Comparison of ENCODE assay signal across 8 cellular contexts in the genomic region with DNA sequence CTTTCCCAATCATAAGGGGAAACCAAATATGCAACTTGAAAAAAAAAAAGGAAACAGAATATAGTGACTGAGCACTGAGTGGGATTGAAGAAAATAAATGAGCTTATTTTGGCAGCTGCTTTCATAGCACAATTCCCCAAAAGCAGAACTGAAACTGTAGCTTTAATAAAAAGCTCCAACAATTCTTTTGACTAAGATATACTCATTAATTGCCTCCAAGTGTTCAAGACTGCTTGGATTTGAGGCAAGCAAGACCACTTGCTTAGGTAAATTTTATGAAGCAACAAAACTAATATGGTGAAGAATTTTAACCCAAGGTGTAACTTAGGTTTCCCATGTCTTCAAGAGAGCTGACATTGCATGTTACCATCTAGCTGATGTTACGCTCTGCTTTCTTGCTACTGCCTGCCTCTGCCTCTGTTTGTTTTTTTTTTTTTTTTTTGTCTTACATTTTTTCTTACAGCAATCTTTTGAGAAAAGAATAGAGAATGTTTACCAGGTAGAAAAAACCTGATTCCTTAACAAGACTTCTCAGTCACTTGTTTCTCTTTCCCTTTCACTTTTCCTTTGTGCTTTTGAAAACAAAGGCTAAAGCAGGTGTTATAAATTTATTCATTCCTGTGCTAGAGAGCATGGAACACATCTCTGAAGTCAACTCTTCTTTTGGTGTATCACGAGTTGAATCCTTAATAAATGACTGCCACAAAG.
DNase-seq lines count a peak whose midpoint lies in the region; ATAC-seq and TF ChIP-seq lines count a peak whose summit lies in the region.

No MANE protein-coding gene starts in this region.

- ATAC-seq in GM19372 (IDR thresholded peaks at IDR 0.05; ENCODE audit: low read depth, unreplicated experiment) = peak; percentile 86
- peak; percentile 90 for ATAC-seq in HG03354 (IDR thresholded peaks at IDR 0.05; ENCODE audit: poor library complexity, severe bottlenecking, unreplicated experiment)

- TF ChIP-seq POLR2A in thyroid gland (IDR thresholded peaks at IDR 0.05) = no peak

- no peak for DNase-seq in chondrocyte (ENCODE audit: low spot score)
- no peak for DNase-seq in superior temporal gyrus (ENCODE audit: extremely low spot score)
- no peak for DNase-seq in NCI-H146 treated with DMSO at 0.1 percent for 48 hours (lab: John Stamatoyannopoulos, UW; ENCODE audit: unreplicated experiment)
- no peak for DNase-seq in activated CD4-positive, alpha-beta T cell treated with anti-CD3 and anti-CD28 coated beads, Interleukin-2, amount 50 U/mL, for 4 hours
- no peak for DNase-seq in thyroid gland

- peak overlapping the region; percentile 4 to 55 (median 26); a peak in 15 of 20 replicates for H3K4me3 ChIP-seq in BLaER1 treated with 17β-estradiol and CSF1 and Interleukin-3, amounts not matched to agents 10 nM and 100 nM
- no peak overlapping the region for H3K4me3 ChIP-seq in thyroid gland (replicated peaks in 1 of 3)

- H3K4me3 Mint-ChIP-seq in chondrocyte (ENCODE audit: unreplicated experiment) = no peak overlapping the region

- WGBS in thyroid gland, 2 donors = 56 to 69% methylated on average over 2 of the region's 2 CpGs

- H3K27ac ChIP-seq in BLaER1 treated with 17β-estradiol and CSF1 and Interleukin-3, amounts not matched to agents 10 nM and 100 nM = peak overlapping the region; percentile 52 to 90 (median 78)
- no peak overlapping the region for H3K27ac ChIP-seq in thyroid gland

- H3K9me3 Mint-ChIP-seq in chondrocyte (ENCODE audit: low read depth) = peaks cover under 1% of the 10 kb centered on the region

- no peaks in the 10 kb centered on the region for H3K27me3 Mint-ChIP-seq in chondrocyte (ENCODE audit: low read depth)

- peaks cover 42% of the 10 kb centered on the region for H3K36me3 Mint-ChIP-seq in chondrocyte (ENCODE audit: low read depth)

- no peaks in the 10 kb centered on the region for H4K20me1 ChIP-seq in BLaER1 treated with 17β-estradiol and CSF1 and Interleukin-3, amounts not matched to agents 10 nM and 100 nM

- peaks cover 12 to 88% (median 73%) of the 10 kb centered on the region in 11 experiments; a peak in 21 of 22 replicates for H3K36me3 ChIP-seq in BLaER1 treated with 17β-estradiol and CSF1 and Interleukin-3, amounts not matched to agents 10 nM and 100 nM
- no peaks in the 10 kb centered on the region for H3K36me3 ChIP-seq in thyroid gland

- intact Hi-C loops in thyroid gland (cut with DNase I) = no loop called here

- peaks cover 0 to 12% (median 6%) of the 10 kb centered on the region in 11 experiments; a peak in 16 of 22 replicates for H3K9me3 ChIP-seq in BLaER1 treated with 17β-estradiol and CSF1 and Interleukin-3, amounts not matched to agents 10 nM and 100 nM (replicated peaks in 1 of 11)
- no peaks in the 10 kb centered on the region for H3K9me3 ChIP-seq in thyroid gland

- H3K4me1 ChIP-seq in BLaER1 treated with 17β-estradiol and CSF1 and Interleukin-3, amounts not matched to agents 10 nM and 100 nM = peaks cover 39 to 87% (median 46%) of the 10 kb centered on the region in 10 experiments
- H3K4me1 ChIP-seq in thyroid gland = peaks cover 0 to 6% of the 10 kb centered on the region in 2 donors

- H3K4me2 ChIP-seq in BLaER1 treated with 17β-estradiol and CSF1 and Interleukin-3, amounts not matched to agents 10 nM and 100 nM = peak overlapping the region; percentile 66 to 91 (median 75)

- H3K27me3 ChIP-seq in BLaER1 treated with 17β-estradiol and CSF1 and Interleukin-3, amounts not matched to agents 10 nM and 100 nM = no peaks in the 10 kb centered on the region
- H3K27me3 ChIP-seq in thyroid gland = no peaks in the 10 kb centered on the region

- H3K4me1 Mint-ChIP-seq in chondrocyte (ENCODE audit: low read depth) = peaks cover 22% of the 10 kb centered on the region

- peak overlapping the region; percentile 43 to 80 (median 65); a peak in 21 of 22 replicates for H3K9ac ChIP-seq in BLaER1 treated with 17β-estradiol and CSF1 and Interleukin-3, amounts not matched to agents 10 nM and 100 nM

- TF ChIP-seq CTCF in chondrocyte (IDR thresholded peaks at IDR 0.05) (no peak), thyroid gland (IDR thresholded peaks at IDR 0.05) (no peak)

- H3K27ac Mint-ChIP-seq in chondrocyte (ENCODE audit: unreplicated experiment) = peak overlapping the region; percentile 5

Comparison
In these comparisons a context has a peak if more than half of its experiments do, and no peak if none do; other contexts are left out.
1. H3K27ac ChIP-seq: peak in BLaER1 treated with 17β-estradiol and CSF1 and Interleukin-3, amounts not matched to agents 10 nM and 100 nM (11 of 11); none in thyroid gland (0 of 3).
2. H3K4me3 ChIP-seq: peak in BLaER1 treated with 17β-estradiol and CSF1 and Interleukin-3, amounts not matched to agents 10 nM and 100 nM (10 of 10); none in thyroid gland (0 of 3).